ENCODE assay signal across 9 cellular contexts in the genomic region with DNA sequence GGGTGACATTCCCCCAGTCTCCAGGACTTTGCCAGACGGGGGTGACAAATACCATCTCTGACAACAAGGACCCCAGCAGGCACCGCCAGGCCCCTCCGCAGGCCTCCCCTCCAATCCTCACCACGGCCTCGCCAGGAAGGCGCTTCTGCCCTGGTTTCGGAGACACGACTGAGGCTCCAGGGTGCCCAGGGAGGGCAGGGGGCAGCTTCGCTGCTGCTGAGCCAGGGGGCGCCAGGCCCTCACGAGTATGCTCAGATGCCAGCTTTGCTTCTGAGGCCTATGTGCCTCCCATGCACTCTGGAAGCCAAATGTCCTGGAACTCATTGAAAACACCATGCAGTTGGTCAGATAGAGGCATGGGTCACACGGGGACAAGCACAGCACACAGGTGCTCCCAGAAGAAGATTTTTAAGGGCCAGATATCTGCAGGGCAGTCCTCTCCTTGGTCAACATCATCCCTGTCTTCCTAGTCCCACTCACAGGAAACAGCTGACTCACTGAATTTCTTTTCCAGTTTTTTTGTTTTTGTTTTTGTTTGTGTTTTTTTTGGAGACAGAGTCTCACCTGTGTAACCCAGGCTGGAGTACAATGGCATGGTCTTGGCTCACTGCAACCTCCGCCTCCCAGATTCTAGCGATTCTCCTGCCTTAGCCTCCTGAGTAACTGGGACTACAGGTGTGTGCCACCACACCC. TPM values are rescaled to one million over a fixed set of nuclear protein-coding genes. Genes with fewer than 3 reads are reported as not detected.
DNase-seq lines count a peak whose midpoint lies in the region; TF ChIP-seq lines count a peak whose summit lies in the region.
"Had no signal": no experiment of that assay in that cellular context is flagged by ENCODE, and none has a peak within 500 bp of the region (broad histone marks: within the 10 kb centered on the region; RNA-seq: fewer than 3 reads in every experiment).

No MANE protein-coding gene starts in this region.

- in situ Hi-C loops in brain microvascular endothelial cell (cut with HindIII; ENCODE audit: low pct_ligation_motif_present, low sequenced_read_pairs), result no loop called here
- in situ Hi-C loops in transverse colon (cut with MboI; ENCODE audit: low pct_ligation_motif_present in 1 of 4, low pct_unique_long_range_greater_than_20kb in 1 of 4, low sequenced_read_pairs in 3 of 4), result no loop called here
- in situ Hi-C loops in G401 (cut with HindIII; ENCODE audit: low sequenced_read_pairs), result no loop called here

- no peak for TF ChIP-seq EP300 in transverse colon (IDR thresholded peaks at IDR 0.05; ENCODE audit: low read depth)

- H2AFZ ChIP-seq in neural progenitor cell (replicated peaks), result no peak overlapping the region

- H3K27me3 ChIP-seq in brain microvascular endothelial cell (replicated peaks) (no peaks in the 10 kb centered on the region), neural progenitor cell (no peaks in the 10 kb centered on the region), transverse colon (no peaks in the 10 kb centered on the region)
- H3K27me3 ChIP-seq: sigmoid colon had no signal

- DNase-seq in DMS 273 (lab: John Stamatoyannopoulos, UW; ENCODE audit: unreplicated experiment) (peak; percentile 27), DMS 273 treated with DMSO at 0.1 percent for 48 hours (lab: John Stamatoyannopoulos, UW) (no peak), NCI-H1694 treated with DMSO at 0.1 percent for 48 hours (lab: John Stamatoyannopoulos, UW) (peak; percentile 4), brain microvascular endothelial cell (no peak), neural progenitor cell (ENCODE audit: low spot score) (peak; percentile 62), transverse colon (no peak), putamen (ENCODE audit: low spot score) (no peak), G401 (ENCODE audit: low spot score) (no peak)
- DNase-seq: sigmoid colon had no signal

- H3K4me1 Mint-ChIP-seq in neural progenitor cell, result peaks cover 2% of the 10 kb centered on the region

- H3K4me2 ChIP-seq in neural progenitor cell, result no peak overlapping the region

- no peak overlapping the region for H3K4me3 ChIP-seq in brain microvascular endothelial cell (ENCODE audit: low read depth, low read length)
- no peak overlapping the region for H3K4me3 ChIP-seq in neural progenitor cell
- no peak overlapping the region for H3K4me3 ChIP-seq in transverse colon
- H3K4me3 ChIP-seq: sigmoid colon had no signal

- H3K36me3 ChIP-seq in brain microvascular endothelial cell (replicated peaks), result no peaks in the 10 kb centered on the region
- no peaks in the 10 kb centered on the region for H3K36me3 ChIP-seq in neural progenitor cell
- H3K36me3 ChIP-seq in transverse colon, result no peaks in the 10 kb centered on the region
- H3K36me3 ChIP-seq: sigmoid colon had no signal

- no peaks in the 10 kb centered on the region for H3K79me2 ChIP-seq in neural progenitor cell (ENCODE audit: low read depth)

- no peak overlapping the region for H3K27ac Mint-ChIP-seq in neural progenitor cell

- no peak for TF ChIP-seq POLR2A in transverse colon (IDR thresholded peaks at IDR 0.05)

- intact Hi-C loops in transverse colon (cut with DNase I; ENCODE audit: low total_unique reads), result no loop called here

- peaks cover 5% of the 10 kb centered on the region for H3K9me3 Mint-ChIP-seq in neural progenitor cell

- no peaks in the 10 kb centered on the region for H4K20me1 ChIP-seq in neural progenitor cell (ENCODE audit: low read depth)

- H3K27ac ChIP-seq in brain microvascular endothelial cell (no peak overlapping the region), neural progenitor cell (no peak overlapping the region), transverse colon (no peak overlapping the region)
- H3K27ac ChIP-seq: sigmoid colon had no signal

- no peaks in the 10 kb centered on the region for H3K4me1 ChIP-seq in neural progenitor cell
- no peaks in the 10 kb centered on the region for H3K4me1 ChIP-seq in transverse colon
- H3K4me1 ChIP-seq: sigmoid colon had no signal

- no peak overlapping the region for H3K4me3 Mint-ChIP-seq in neural progenitor cell

- peaks cover 6% of the 10 kb centered on the region for H3K27me3 Mint-ChIP-seq in neural progenitor cell (ENCODE audit: insufficient read depth, low read depth)

- H3F3A ChIP-seq in neural progenitor cell (ENCODE audit: low read depth), result peaks cover 2% of the 10 kb centered on the region

- H3K9me3 ChIP-seq in neural progenitor cell (ENCODE audit: low read depth), result no peaks in the 10 kb centered on the region
- H3K9me3 ChIP-seq in transverse colon, result no peaks in the 10 kb centered on the region
- H3K9me3 ChIP-seq: sigmoid colon had no signal

- TF ChIP-seq CTCF in brain microvascular endothelial cell (IDR thresholded peaks at IDR 0.05; ENCODE audit: low read depth, low read length, missing control alignments) (peak; percentile 57), neural progenitor cell (IDR thresholded peaks at IDR 0.05) (peak; percentile 51), transverse colon (IDR thresholded peaks at IDR 0.05) (no peak)

- H3K36me3 Mint-ChIP-seq in neural progenitor cell, result no peaks in the 10 kb centered on the region

- H3K9ac ChIP-seq in neural progenitor cell, result no peak overlapping the region

- WGBS in transverse colon (ENCODE audit: low coverage in 1 of 2), 2 donors, result 93 to 96% methylated on average over 3 to 8 of the region's 14 CpGs

RNA-seq across cellular contexts. Expression of a gene that starts 19.9 kb away (rescaled TPM):
- total RNA-seq in neural progenitor cell (ENCODE audit: low replicate concordance) (16.6 and 29.2 TPM in 2 replicates), transverse colon (10 to 100 TPM; 21.1 to 59.5 (median 25.5) TPM)
- total RNA-seq in G401 (2014; rRNA removed; shearing (Covaris generic)), result 28.4 and 58.9 TPM in 2 replicates

Comparison
In these comparisons a context has a peak if more than half of its experiments do, and no peak if none do; other contexts are left out.
1. DNase-seq: peak in DMS 273 (single experiment), NCI-H1694 treated with DMSO at 0.1 percent for 48 hours (single experiment) and neural progenitor cell (single experiment); none in DMS 273 treated with DMSO at 0.1 percent for 48 hours (single experiment), brain microvascular endothelial cell (single experiment), transverse colon (single experiment), putamen (single experiment) and G401 (single experiment).
2. CTCF ChIP-seq: peak in brain microvascular endothelial cell (single experiment) and neural progenitor cell (single experiment); none in transverse colon (0 of 5).